Comparison of ENCODE assay signal across 16 cellular contexts in the genomic region with DNA sequence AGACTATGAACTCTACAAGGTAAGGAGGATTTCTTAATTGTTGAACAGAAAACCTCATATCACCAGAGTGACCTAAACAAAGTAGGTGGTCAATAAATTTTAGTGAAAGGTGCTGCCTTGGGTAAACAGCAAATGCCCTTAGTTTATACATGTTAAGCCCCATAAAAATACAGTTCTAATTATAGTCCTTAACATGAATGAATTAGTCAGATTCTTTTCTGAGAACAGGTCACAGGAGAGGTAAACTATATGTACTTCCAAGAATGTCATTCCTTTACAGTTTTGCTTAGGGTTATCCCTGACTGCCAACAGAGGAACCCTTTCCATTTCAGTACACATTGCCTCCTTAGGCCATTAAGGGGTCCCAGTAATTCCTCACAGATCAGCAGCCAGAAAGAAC.
DNase-seq lines count a peak whose midpoint lies in the region; ATAC-seq and TF ChIP-seq lines count a peak whose summit lies in the region.
"Had no signal": no experiment of that assay in that cellular context is flagged by ENCODE, and none has a peak within 500 bp of the region (broad histone marks: within the 10 kb centered on the region; RNA-seq: fewer than 3 reads in every experiment).

No MANE protein-coding gene starts in this region.

- H3K4me1 ChIP-seq in left ventricle myocardium inferior, result peaks cover 60% of the 10 kb centered on the region
- H3K4me1 ChIP-seq in right atrium auricular region, result peaks cover 0 to 19% of the 10 kb centered on the region in 2 donors
- H3K4me1 ChIP-seq in psoas muscle, result peaks cover 26% of the 10 kb centered on the region
- no peaks in the 10 kb centered on the region for H3K4me1 ChIP-seq in foreskin keratinocyte

- TF ChIP-seq CTCF in left ventricle myocardium inferior (IDR thresholded peaks at IDR 0.05; ENCODE audit: borderline replicate concordance), result no peak
- no peak for TF ChIP-seq CTCF in right atrium auricular region (IDR thresholded peaks at IDR 0.05)
- no peak for TF ChIP-seq CTCF in mesothelial cell of epicardium (IDR thresholded peaks at IDR 0.05; ENCODE audit: unreplicated experiment)
- TF ChIP-seq CTCF in psoas muscle (IDR thresholded peaks at IDR 0.05), result no peak
- no peak for TF ChIP-seq CTCF in foreskin keratinocyte (conservative IDR thresholded peaks at IDR 0.05)

- peaks cover 44% of the 10 kb centered on the region for H3K36me3 ChIP-seq in left ventricle myocardium inferior
- peaks cover 33% of the 10 kb centered on the region for H3K36me3 ChIP-seq in right atrium auricular region
- peaks cover 2 to 37% of the 10 kb centered on the region in 2 donors for H3K36me3 ChIP-seq in psoas muscle (ENCODE audit: insufficient read depth in 1 of 2, low read depth in 1 of 2)
- H3K36me3 ChIP-seq: HAP-1 had no signal

- H3K27ac ChIP-seq in left ventricle myocardium inferior (replicated peaks) (peak overlapping the region; percentile 7), right atrium auricular region (no peak overlapping the region), psoas muscle (peak overlapping the region; percentile 2), foreskin keratinocyte (no peak overlapping the region)

- H3K9me3 Mint-ChIP-seq in mesothelial cell of epicardium, result no peaks in the 10 kb centered on the region
- no peaks in the 10 kb centered on the region for H3K9me3 Mint-ChIP-seq in T-cell
- H3K9me3 Mint-ChIP-seq: CD14-positive monocyte; CD8-positive, alpha-beta T cell; HFFc6 had no signal

- H3K9me3 ChIP-seq in left ventricle myocardium inferior (replicated peaks) (no peaks in the 10 kb centered on the region), right atrium auricular region (no peaks in the 10 kb centered on the region), psoas muscle (no peaks in the 10 kb centered on the region)
- H3K9me3 ChIP-seq: HAP-1 had no signal

- H3K4me1 Mint-ChIP-seq in mesothelial cell of epicardium (peaks cover 20% of the 10 kb centered on the region), T-cell (peaks cover 2 to 8% (median 8%) of the 10 kb centered on the region in 3 donors)
- H3K4me1 Mint-ChIP-seq: CD14-positive monocyte had no signal

- no peak overlapping the region for H3K4me3 ChIP-seq in left ventricle myocardium inferior
- no peak overlapping the region for H3K4me3 ChIP-seq in right atrium auricular region
- no peak overlapping the region for H3K4me3 ChIP-seq in psoas muscle
- H3K4me3 ChIP-seq: HAP-1 had no signal

- intact Hi-C loops in left ventricle myocardium inferior (cut with micrococcal nuclease), result no loop called here
- intact Hi-C loops in psoas muscle (cut with DNase I), result no loop called here

- CTCF ChIA-PET in T-cell (lab: Charles Lee), result no interaction called here

- H3K27me3 ChIP-seq in left ventricle myocardium inferior (ENCODE audit: low read depth), result no peaks in the 10 kb centered on the region
- no peaks in the 10 kb centered on the region for H3K27me3 ChIP-seq in right atrium auricular region
- H3K27me3 ChIP-seq in psoas muscle (ENCODE audit: insufficient read depth in 3 of 3, low read length in 2 of 3), result no peaks in the 10 kb centered on the region
- no peaks in the 10 kb centered on the region for H3K27me3 ChIP-seq in foreskin keratinocyte

- H3K36me3 Mint-ChIP-seq in mesothelial cell of epicardium (peaks cover 10% of the 10 kb centered on the region), T-cell (peaks cover 19% of the 10 kb centered on the region)
- H3K36me3 Mint-ChIP-seq: CD14-positive monocyte had no signal

- POLR2A ChIA-PET in T-cell (lab: Charles Lee), result interaction anchor here in 1 of 2 donors (0.6 kb wide), 1 partner anchor 29 kb away, joined by 3 read pairs; no protein-coding TSS in a partner anchor

- H3K27ac Mint-ChIP-seq in mesothelial cell of epicardium (peak overlapping the region; percentile 49), T-cell (no peak overlapping the region)
- H3K27ac Mint-ChIP-seq: CD14-positive monocyte; CD8-positive, alpha-beta T cell; HFFc6 had no signal

- H3K27me3 Mint-ChIP-seq in mesothelial cell of epicardium (ENCODE audit: low read depth), result no peaks in the 10 kb centered on the region
- no peaks in the 10 kb centered on the region for H3K27me3 Mint-ChIP-seq in T-cell

- DNase-seq in left ventricle myocardium inferior (no peak), right atrium auricular region (ENCODE audit: low spot score) (no peak), mesothelial cell of epicardium (ENCODE audit: low spot score in 2 of 2, unreplicated experiment in 2 of 2) (no peak), psoas muscle (no peak), mesenteric fat pad (ENCODE audit: low spot score) (no peak), T-cell (no peak), foreskin keratinocyte (no peak)
- DNase-seq: CD8-positive, alpha-beta T cell; COR-L47; DMS153; DMS79 treated with DMSO at 0.1 percent for 48 hours; GDM1; HFFc6 had no signal

- no peak overlapping the region for H3K4me3 Mint-ChIP-seq in mesothelial cell of epicardium
- no peak overlapping the region for H3K4me3 Mint-ChIP-seq in T-cell
- H3K4me3 Mint-ChIP-seq: CD14-positive monocyte; CD8-positive, alpha-beta T cell; HFFc6 had no signal

- peak in 2 of 4 donors; percentile 56 to 59 for ATAC-seq in psoas muscle
- ATAC-seq in T-cell (replicated peaks in 1 of 4), result no peak
- ATAC-seq in foreskin keratinocyte, result no peak
- ATAC-seq in GM19395 (IDR thresholded peaks at IDR 0.05; ENCODE audit: unreplicated experiment), result no peak
- ATAC-seq: CD8-positive, alpha-beta T cell had no signal

Comparison
In these comparisons a context has a peak if more than half of its experiments do, and no peak if none do; other contexts are left out.
1. H3K27ac ChIP-seq: peak in left ventricle myocardium inferior (single experiment) and psoas muscle (single experiment); none in right atrium auricular region (0 of 2) and foreskin keratinocyte (single experiment).